ENCODE assay signal across 2 cellular contexts in the genomic region with DNA sequence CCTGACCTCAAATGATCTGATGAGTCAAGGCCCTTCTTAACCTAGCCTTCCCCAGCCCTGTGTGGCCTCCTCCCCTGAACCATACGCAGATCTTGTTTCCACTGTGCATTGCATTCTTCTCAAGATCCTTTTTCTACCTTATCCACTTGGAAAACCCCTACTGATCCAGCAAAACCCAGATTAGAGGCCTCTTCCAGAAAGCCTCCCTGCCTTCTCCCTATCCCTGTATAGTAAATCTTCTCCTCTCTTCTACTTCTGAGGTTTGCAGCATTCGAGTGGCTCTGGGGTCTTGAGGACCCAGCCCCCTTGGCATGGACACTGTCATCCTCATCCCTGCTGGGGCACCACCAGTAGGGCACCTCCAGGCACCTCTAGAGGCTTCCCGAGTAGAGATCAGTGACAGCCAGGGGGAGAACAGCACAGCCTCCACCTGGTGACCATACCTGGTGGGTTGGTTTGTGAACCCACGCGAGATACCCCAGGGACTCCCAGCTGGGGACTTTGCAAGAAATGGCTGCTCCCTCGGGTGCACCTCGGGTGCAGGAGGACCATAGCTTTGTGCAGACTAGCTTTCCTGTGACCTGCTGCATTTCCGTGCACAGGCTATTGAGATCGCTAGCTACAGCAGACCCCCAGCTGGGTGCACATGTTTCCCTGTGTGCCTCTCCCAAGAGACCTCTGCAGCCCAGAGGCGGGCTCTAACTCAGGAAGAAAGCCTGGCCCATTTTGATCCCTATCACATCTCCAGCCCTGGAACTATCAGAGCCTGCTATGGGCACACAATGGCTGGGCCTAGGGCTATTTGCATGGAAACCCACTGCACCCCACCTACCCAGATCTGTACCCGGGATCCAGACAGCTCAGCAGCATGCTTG.
A peak's percentile ranks its signal among the peaks of the same experiment; 100 is the strongest.
TF ChIP-seq lines count a peak whose summit lies in the region.

No MANE protein-coding gene starts in this region.

TF ChIP-seq in SK-N-SH, 30 proteins besides CTCF, POLR2A, EP300 and RAD21:
- TF ChIP-seq ELF1 (IDR thresholded peaks at IDR 0.05) (no peak), GATA2 (CRISPR knock-in tag; IDR thresholded peaks at IDR 0.05) (peak; percentile 81), NRF1 (IDR thresholded peaks at IDR 0.05; ENCODE audit: low read depth, low read length) (no peak)

TF ChIP-seq in neural cell, 6 proteins besides CTCF, POLR2A, EP300 and RAD21:
- no peak for TF ChIP-seq TAF1 (IDR thresholded peaks at IDR 0.05; ENCODE audit: low read depth)
- TF ChIP-seq MXI1 (conservative IDR thresholded peaks at IDR 0.05; ENCODE audit: poor library complexity, severe bottlenecking) = no peak
- TF ChIP-seq POLR2AphosphoS5 (IDR thresholded peaks at IDR 0.05) = no peak
- TF ChIP-seq EZH2 (IDR thresholded peaks at IDR 0.05; ENCODE audit: borderline replicate concordance, insufficient read depth, low read length, poor library complexity, severe bottlenecking) = no peak
- TF ChIP-seq, protein P1, sequence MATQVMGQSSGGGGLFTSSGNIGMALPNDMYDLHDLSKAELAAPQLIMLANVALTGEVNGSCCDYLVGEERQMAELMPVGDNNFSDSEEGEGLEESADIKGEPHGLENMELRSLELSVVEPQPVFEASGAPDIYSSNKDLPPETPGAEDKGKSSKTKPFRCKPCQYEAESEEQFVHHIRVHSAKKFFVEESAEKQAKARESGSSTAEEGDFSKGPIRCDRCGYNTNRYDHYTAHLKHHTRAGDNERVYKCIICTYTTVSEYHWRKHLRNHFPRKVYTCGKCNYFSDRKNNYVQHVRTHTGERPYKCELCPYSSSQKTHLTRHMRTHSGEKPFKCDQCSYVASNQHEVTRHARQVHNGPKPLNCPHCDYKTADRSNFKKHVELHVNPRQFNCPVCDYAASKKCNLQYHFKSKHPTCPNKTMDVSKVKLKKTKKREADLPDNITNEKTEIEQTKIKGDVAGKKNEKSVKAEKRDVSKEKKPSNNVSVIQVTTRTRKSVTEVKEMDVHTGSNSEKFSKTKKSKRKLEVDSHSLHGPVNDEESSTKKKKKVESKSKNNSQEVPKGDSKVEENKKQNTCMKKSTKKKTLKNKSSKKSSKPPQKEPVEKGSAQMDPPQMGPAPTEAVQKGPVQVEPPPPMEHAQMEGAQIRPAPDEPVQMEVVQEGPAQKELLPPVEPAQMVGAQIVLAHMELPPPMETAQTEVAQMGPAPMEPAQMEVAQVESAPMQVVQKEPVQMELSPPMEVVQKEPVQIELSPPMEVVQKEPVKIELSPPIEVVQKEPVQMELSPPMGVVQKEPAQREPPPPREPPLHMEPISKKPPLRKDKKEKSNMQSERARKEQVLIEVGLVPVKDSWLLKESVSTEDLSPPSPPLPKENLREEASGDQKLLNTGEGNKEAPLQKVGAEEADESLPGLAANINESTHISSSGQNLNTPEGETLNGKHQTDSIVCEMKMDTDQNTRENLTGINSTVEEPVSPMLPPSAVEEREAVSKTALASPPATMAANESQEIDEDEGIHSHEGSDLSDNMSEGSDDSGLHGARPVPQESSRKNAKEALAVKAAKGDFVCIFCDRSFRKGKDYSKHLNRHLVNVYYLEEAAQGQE (IDR thresholded peaks at IDR 0.05; ENCODE audit: borderline replicate concordance) = no peak
- TF ChIP-seq SMC3 (conservative IDR thresholded peaks at IDR 0.05; ENCODE audit: poor library complexity) = no peak
